In genomic region chr12:10600988-10601387, GRCh38 we compare ENCODE assay signal across 29 cellular contexts.
"Had no signal": no experiment of that assay in that cellular context is flagged by ENCODE, and none has a peak within 500 bp of the region (broad histone marks: within the 10 kb centered on the region; RNA-seq: fewer than 3 reads in every experiment).

No MANE protein-coding gene starts in this region.

- H3K4me3 Mint-ChIP-seq: activated B cell treated with CpG ODN at 0.5 μM for 24 hours; activated CD4-positive, alpha-beta memory T cell treated with anti-CD3 and anti-CD28 coated beads for 36 hours; activated naive CD4-positive, alpha-beta T cell treated with anti-CD3 and anti-CD28 coated beads, Interleukin-2, amount 10 ng/mL, durations not matched to agents 7 days and 5 days; activated naive CD8-positive, alpha-beta T cell; activated naive CD8-positive, alpha-beta T cell treated with anti-CD3 and anti-CD28 coated beads, Interleukin-2, amount 50 U/mL, for 24 hours; activated T-cell treated with anti-CD3 and anti-CD28 coated beads, Interleukin-2, amount 50 U/mL, for 4 hours; activated T-helper 1 cell treated with anti-CD3 and anti-CD28 coated beads, Interleukin-12 subunit alpha, Interleukin-12 subunit beta, Interleukin-2, Interleukin-4 antibody, amounts not matched to agents 30 ng/mL and 10 ng/mL and 1 ng/mL, durations not matched to agents 14 hours and 24 hours and 36 hours had no signal

- H3K27ac Mint-ChIP-seq: activated B cell treated with CpG ODN at 0.5 μM for 24 hours; activated CD4-positive, alpha-beta memory T cell treated with anti-CD3 and anti-CD28 coated beads for 36 hours; activated naive CD4-positive, alpha-beta T cell treated with anti-CD3 and anti-CD28 coated beads, Interleukin-2, amount 10 ng/mL, durations not matched to agents 7 days and 5 days; activated naive CD8-positive, alpha-beta T cell; activated naive CD8-positive, alpha-beta T cell treated with anti-CD3 and anti-CD28 coated beads, Interleukin-2, amount 50 U/mL, for 24 hours; activated T-helper 1 cell treated with anti-CD3 and anti-CD28 coated beads, Interleukin-12 subunit alpha, Interleukin-12 subunit beta, Interleukin-2, Interleukin-4 antibody, amounts not matched to agents 30 ng/mL and 10 ng/mL and 1 ng/mL, durations not matched to agents 14 hours and 24 hours and 36 hours had no signal

- H3K9me3 Mint-ChIP-seq: activated B cell treated with CpG ODN at 0.5 μM for 24 hours; activated CD4-positive, alpha-beta memory T cell treated with anti-CD3 and anti-CD28 coated beads for 36 hours; activated naive CD4-positive, alpha-beta T cell treated with anti-CD3 and anti-CD28 coated beads, Interleukin-2, amount 10 ng/mL, durations not matched to agents 7 days and 5 days; activated naive CD8-positive, alpha-beta T cell treated with anti-CD3 and anti-CD28 coated beads, Interleukin-2, amount 50 U/mL, for 24 hours; activated T-cell treated with anti-CD3 and anti-CD28 coated beads, Interleukin-2, amount 50 U/mL, for 4 hours; activated T-helper 1 cell treated with anti-CD3 and anti-CD28 coated beads, Interleukin-12 subunit alpha, Interleukin-12 subunit beta, Interleukin-2, Interleukin-4 antibody, amounts not matched to agents 30 ng/mL and 10 ng/mL and 1 ng/mL, durations not matched to agents 14 hours and 24 hours and 36 hours had no signal

- ATAC-seq: activated naive CD8-positive, alpha-beta T cell treated with anti-CD3 and anti-CD28 coated beads, Interleukin-2, amount 50 U/mL, for 24 hours; activated T-cell treated with anti-CD3 and anti-CD28 coated beads, Interleukin-2, amount 50 U/mL, for 4 hours; Panc1 had no signal

- DNase-seq: activated B cell treated with CpG ODN at 0.5 μM for 24 hours; activated CD4-positive, alpha-beta memory T cell treated with anti-CD3 and anti-CD28 coated beads for 36 hours; activated CD4-positive, alpha-beta T cell treated with anti-CD3 and anti-CD28 coated beads for 4 hours; activated CD4-positive, alpha-beta T cell treated with anti-CD3 and anti-CD28 coated beads, Interleukin-2, amount 50 U/mL, for 1 hour; activated CD4-positive, CD25-positive, alpha-beta regulatory T cell treated with anti-CD3 and anti-CD28 coated beads, Interleukin-2, amount 50 U/mL, for 72 hours; activated naive CD4-positive, alpha-beta T cell treated with anti-CD3 and anti-CD28 coated beads, Interleukin-2, amount 10 ng/mL, durations not matched to agents 7 days and 5 days; activated naive CD8-positive, alpha-beta T cell treated with anti-CD3 and anti-CD28 coated beads, Interleukin-2, amount 50 U/mL, for 24 hours; activated T-cell treated with anti-CD3 and anti-CD28 coated beads for 4 hours; activated T-cell treated with anti-CD3 and anti-CD28 coated beads, Interleukin-2, amount 50 U/mL, for 4 hours; aorta; brain microvascular endothelial cell; central memory CD4-positive, alpha-beta T cell; Kasumi-1; KG1; MG63; NCI-H1048; NCI-H1105 treated with DMSO at 0.1 percent for 48 hours; NCI-H1436; NCI-H1694; NCI-H1930; NCI-H2081 treated with DMSO at 0.1 percent for 48 hours; NCI-H345; NCI-H524 treated with DMSO at 0.1 percent for 48 hours; SHP77; SJCRH30; T1000 had no signal

- H3K27me3 Mint-ChIP-seq: activated B cell treated with CpG ODN at 0.5 μM for 24 hours; activated CD4-positive, alpha-beta memory T cell treated with anti-CD3 and anti-CD28 coated beads for 36 hours; activated naive CD4-positive, alpha-beta T cell treated with anti-CD3 and anti-CD28 coated beads, Interleukin-2, amount 10 ng/mL, durations not matched to agents 7 days and 5 days; activated naive CD8-positive, alpha-beta T cell; activated naive CD8-positive, alpha-beta T cell treated with anti-CD3 and anti-CD28 coated beads, Interleukin-2, amount 50 U/mL, for 24 hours had no signal

- H3K4me1 Mint-ChIP-seq: activated B cell treated with CpG ODN at 0.5 μM for 24 hours; activated naive CD4-positive, alpha-beta T cell treated with anti-CD3 and anti-CD28 coated beads, Interleukin-2, amount 10 ng/mL, durations not matched to agents 7 days and 5 days had no signal
